8 cellular contexts compared by ENCODE assay signal in genomic region chr6:37705239-37706051, GRCh38. TPM values are rescaled to one million over a fixed set of nuclear protein-coding genes. Genes with fewer than 3 reads are reported as not detected.
DNase-seq lines count a peak whose midpoint lies in the region; ATAC-seq lines count a peak whose summit lies in the region.

No MANE protein-coding gene starts in this region.

- peak; percentile 79 to 86 for ATAC-seq in CD4-positive, CD25-positive, alpha-beta regulatory T cell (ENCODE audit: low read depth in 2 of 2)
- ATAC-seq in GM21576 (IDR thresholded peaks at IDR 0.05; ENCODE audit: unreplicated experiment) (peak; percentile 45), esophagus mucosa (peak; percentile 48)

- H3K9ac ChIP-seq in muscle layer of colon (ENCODE audit: low read length): peak overlapping the region; percentile 58

- no peaks in the 10 kb centered on the region for H3K36me3 ChIP-seq in CD4-positive, CD25-positive, alpha-beta regulatory T cell (ENCODE audit: control insufficient read depth, insufficient read depth, low read length)
- no peaks in the 10 kb centered on the region for H3K36me3 ChIP-seq in muscle layer of colon (ENCODE audit: insufficient read depth, low read length)

- no peaks in the 10 kb centered on the region for H3K27me3 ChIP-seq in CD4-positive, CD25-positive, alpha-beta regulatory T cell (ENCODE audit: control insufficient read depth, insufficient read depth, low read length)
- no peaks in the 10 kb centered on the region for H3K27me3 ChIP-seq in muscle layer of colon (ENCODE audit: control insufficient read depth in 1 of 2, insufficient read depth in 2 of 2, low read length in 2 of 2)

- H3K27ac Mint-ChIP-seq in CD4-positive, CD25-positive, alpha-beta regulatory T cell: peak overlapping the region in 2 of 3 donors; percentile 86 to 90

- peaks cover 6% of the 10 kb centered on the region for H3K4me1 ChIP-seq in CD4-positive, CD25-positive, alpha-beta regulatory T cell (ENCODE audit: control insufficient read depth, insufficient read depth, low read length, poor library complexity, severe bottlenecking)
- H3K4me1 ChIP-seq in muscle layer of colon (ENCODE audit: insufficient read depth, low read length): peaks cover 10% of the 10 kb centered on the region

- H3K4me1 Mint-ChIP-seq in CD4-positive, CD25-positive, alpha-beta regulatory T cell: peaks cover 0 to 15% (median 7%) of the 10 kb centered on the region in 4 donors

- H3K36me3 Mint-ChIP-seq in CD4-positive, CD25-positive, alpha-beta regulatory T cell: no peaks in the 10 kb centered on the region

- peak overlapping the region; percentile 85 to 96 (median 88) for H3K4me3 Mint-ChIP-seq in CD4-positive, CD25-positive, alpha-beta regulatory T cell

- peaks cover 11% of the 10 kb centered on the region for H3K27me3 Mint-ChIP-seq in CD4-positive, CD25-positive, alpha-beta regulatory T cell

- no peaks in the 10 kb centered on the region for H3K9me3 ChIP-seq in CD4-positive, CD25-positive, alpha-beta regulatory T cell (ENCODE audit: control insufficient read depth in 2 of 2, low read length in 2 of 2)
- H3K9me3 ChIP-seq in muscle layer of colon (ENCODE audit: low read length): no peaks in the 10 kb centered on the region

- peak; percentile 57 to 81 (median 73) for DNase-seq in CD4-positive, CD25-positive, alpha-beta regulatory T cell
- peak; percentile 77 for DNase-seq in NCI-H510A treated with DMSO at 0.1 percent for 48 hours (lab: John Stamatoyannopoulos, UW)
- peak; percentile 67 for DNase-seq in activated T-cell treated with anti-CD3 and anti-CD28 coated beads for 48 hours (ENCODE audit: low read depth)
- DNase-seq in stimulated activated CD8-positive, alpha-beta memory T cell treated with anti-CD3 and anti-CD28 coated beads, Interleukin-4, amount 100 ng/mL, for 24 hours (ENCODE audit: low read depth): peak; percentile 64
- no peak for DNase-seq in LoVo (ENCODE audit: low spot score)

- no peak overlapping the region for H3K27ac ChIP-seq in CD4-positive, CD25-positive, alpha-beta regulatory T cell (ENCODE audit: insufficient read depth, low read length, poor library complexity, severe bottlenecking)
- H3K27ac ChIP-seq in muscle layer of colon (ENCODE audit: low read depth, low read length): peak overlapping the region; percentile 72

- no peaks in the 10 kb centered on the region for H3K9me3 Mint-ChIP-seq in CD4-positive, CD25-positive, alpha-beta regulatory T cell

- H3K4me3 ChIP-seq in CD4-positive, CD25-positive, alpha-beta regulatory T cell (ENCODE audit: low read depth, low read length): peak overlapping the region; percentile 13
- peak overlapping the region; percentile 33 to 65 for H3K4me3 ChIP-seq in muscle layer of colon (ENCODE audit: low read depth in 1 of 2, low read length in 2 of 2)

RNA-seq across cellular contexts. Expression of gene MDGA1, which starts 7.8 kb away (rescaled TPM):
- 64.4 TPM for total RNA-seq in CD4-positive, CD25-positive, alpha-beta regulatory T cell
- polyA plus RNA-seq in CD4-positive, CD25-positive, alpha-beta regulatory T cell: 1 to 10 TPM in 3 of 4 donors, under 1 TPM in 1; 0.88 to 2.3 (median 1.3) TPM
- 9.2 TPM for total RNA-seq in esophagus mucosa
